Comparison of ENCODE assay signal across 9 cellular contexts in the genomic region with DNA sequence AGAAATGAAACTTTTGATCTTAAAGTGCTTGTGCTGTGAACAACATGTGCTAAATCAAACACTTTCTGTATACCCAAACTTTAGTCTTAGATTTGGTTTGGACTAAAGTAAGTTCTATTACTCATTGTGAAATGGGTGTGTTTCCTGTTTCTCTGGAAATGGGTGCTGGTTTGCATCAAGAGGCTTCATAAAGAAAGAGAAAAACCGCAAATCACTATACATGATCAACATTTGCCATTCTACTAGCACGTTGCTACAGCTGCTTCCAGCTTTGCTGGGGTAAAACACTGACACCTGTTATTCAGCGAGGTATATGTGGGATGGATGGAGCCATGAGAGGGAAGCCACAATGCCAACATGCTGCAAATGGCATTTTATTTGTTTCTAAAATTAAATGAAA.
A peak's percentile ranks its signal among the peaks of the same experiment; 100 is the strongest.
DNase-seq lines count a peak whose midpoint lies in the region; ATAC-seq, FAIRE-seq and TF ChIP-seq lines count a peak whose summit lies in the region.
"Had no signal": no experiment of that assay in that cellular context is flagged by ENCODE, and none has a peak within 500 bp of the region (broad histone marks: within the 10 kb centered on the region; RNA-seq: fewer than 3 reads in every experiment).

No MANE protein-coding gene starts in this region.

- WGBS in pancreas, 2 donors = 93 to 97% methylated on average over 3 of the region's 3 CpGs

- no peak overlapping the region for H3K4me2 ChIP-seq in PC-3 (ENCODE audit: low read length)

- DNase-seq in PC-3 = peak; percentile 10
- peak in 2 of 3 donors; percentile 16 to 30 for DNase-seq in stimulated activated CD4-positive, alpha-beta T cell treated with anti-CD3 and anti-CD28 coated beads, Interleukin-12 subunit alpha, Interleukin-12 subunit beta, amount 100 ng/mL, for 48 hours (ENCODE audit: low read depth in 2 of 3, low spot score in 1 of 3)
- no peak for DNase-seq in pancreas
- no peak for DNase-seq in caudate nucleus (lab: John Stamatoyannopoulos, UW)
- no peak for DNase-seq in amniotic stem cell (lab: John Stamatoyannopoulos, UW)
- no peak for DNase-seq in breast epithelium (ENCODE audit: low spot score in 2 of 2)
- DNase-seq: mesenchymal stem cell had no signal

- no peaks in the 10 kb centered on the region for H4K20me1 ChIP-seq in PC-3 (ENCODE audit: low read length)

- H3K36me3 ChIP-seq in PC-3 (ENCODE audit: low read depth, low read length) (no peaks in the 10 kb centered on the region), pancreas (no peaks in the 10 kb centered on the region), breast epithelium (no peaks in the 10 kb centered on the region)

- no peaks in the 10 kb centered on the region for H3F3A ChIP-seq in PC-3 (ENCODE audit: low read length, unreplicated experiment)

- H3K4me1 ChIP-seq in PC-3 (ENCODE audit: insufficient read depth, low read length) (peaks cover 18% of the 10 kb centered on the region), pancreas (peaks cover 0 to 12% (median 0%) of the 10 kb centered on the region in 3 donors), breast epithelium (peaks cover 0 to 5% of the 10 kb centered on the region in 2 donors)

- intact Hi-C loops in PC-3 (cut with micrococcal nuclease) (no loop called here), pancreas (cut with DNase I) (no loop called here), breast epithelium (cut with DNase I; ENCODE audit: low total_unique reads) (loop anchor here (10.0 kb wide), 1 partner anchor 1387 kb away; no protein-coding TSS in a partner anchor)

- H3K4me3 ChIP-seq in PC-3 (ENCODE audit: low read length) (no peak overlapping the region), pancreas (no peak overlapping the region), breast epithelium (no peak overlapping the region)

- ATAC-seq in GM18909 (IDR thresholded peaks at IDR 0.05; ENCODE audit: poor library complexity, unreplicated experiment) = peak; percentile 84
- peak; percentile 93 for ATAC-seq in HG02678 (IDR thresholded peaks at IDR 0.05; ENCODE audit: unreplicated experiment)
- no peak for ATAC-seq in PC-3
- ATAC-seq in pancreas = no peak

- POLR2A ChIA-PET in PC-3 (lab: Charles Lee; ENCODE audit: unreplicated experiment) = interaction anchor here (0.7 kb wide), 1 partner anchor 8 kb away, joined by 3 read pairs; no protein-coding TSS in a partner anchor

- H3K27me3 ChIP-seq in PC-3 (ENCODE audit: low read length) (no peaks in the 10 kb centered on the region), pancreas (no peaks in the 10 kb centered on the region), breast epithelium (no peaks in the 10 kb centered on the region)

- FAIRE-seq in pancreas (lab: Jason Lieb, UNC) = no peak

- BruUV-seq in PC-3 (replicated peaks; lab: Mats Ljungman, UMichigan) = no TSS peak

- H3K79me2 ChIP-seq in PC-3 (ENCODE audit: low read length) = no peaks in the 10 kb centered on the region

- 0 out of 2 replicates have a peak, but pooled peaks cover 7% of the 10 kb centered on the region for H3K9me2 ChIP-seq in PC-3 (replicated peaks; ENCODE audit: low read length)

- CTCF ChIA-PET in PC-3 (lab: Charles Lee) = no interaction called here

- no peak overlapping the region for H2AFZ ChIP-seq in PC-3 (ENCODE audit: low read length)

- no peak overlapping the region for H3K9ac ChIP-seq in PC-3 (ENCODE audit: low read length)

- no peak overlapping the region for H3K27ac ChIP-seq in PC-3 (ENCODE audit: low read length)
- H3K27ac ChIP-seq in pancreas = no peak overlapping the region
- no peak overlapping the region for H3K27ac ChIP-seq in caudate nucleus (ENCODE audit: low read depth, low read length)
- no peak overlapping the region for H3K27ac ChIP-seq in breast epithelium

- no peak for TF ChIP-seq CTCF in PC-3 (conservative IDR thresholded peaks at IDR 0.05; ENCODE audit: low read depth, low read length)
- no peak for TF ChIP-seq CTCF in pancreas (IDR thresholded peaks at IDR 0.05)
- TF ChIP-seq CTCF in breast epithelium (IDR thresholded peaks at IDR 0.05) = no peak

- no peaks in the 10 kb centered on the region for H3K9me3 ChIP-seq in PC-3 (ENCODE audit: low read length)
- H3K9me3 ChIP-seq in pancreas = no peaks in the 10 kb centered on the region
- no peaks in the 10 kb centered on the region for H3K9me3 ChIP-seq in breast epithelium

- TF ChIP-seq POLR2A in breast epithelium (IDR thresholded peaks at IDR 0.05) = no peak

Comparison
In these comparisons a context has a peak if more than half of its experiments do, and no peak if none do; other contexts are left out.
1. ATAC-seq: peak in GM18909 (single experiment) and HG02678 (single experiment); none in PC-3 (single experiment) and pancreas (0 of 4).
2. DNase-seq: peak in PC-3 (single experiment) and stimulated activated CD4-positive, alpha-beta T cell treated with anti-CD3 and anti-CD28 coated beads, Interleukin-12 subunit alpha, Interleukin-12 subunit beta, amount 100 ng/mL, for 48 hours (2 of 3); none in pancreas (0 of 6), caudate nucleus (0 of 61), amniotic stem cell (single experiment) and breast epithelium (0 of 2).